Comparison of ENCODE assay signal across 9 cellular contexts in the genomic region with DNA sequence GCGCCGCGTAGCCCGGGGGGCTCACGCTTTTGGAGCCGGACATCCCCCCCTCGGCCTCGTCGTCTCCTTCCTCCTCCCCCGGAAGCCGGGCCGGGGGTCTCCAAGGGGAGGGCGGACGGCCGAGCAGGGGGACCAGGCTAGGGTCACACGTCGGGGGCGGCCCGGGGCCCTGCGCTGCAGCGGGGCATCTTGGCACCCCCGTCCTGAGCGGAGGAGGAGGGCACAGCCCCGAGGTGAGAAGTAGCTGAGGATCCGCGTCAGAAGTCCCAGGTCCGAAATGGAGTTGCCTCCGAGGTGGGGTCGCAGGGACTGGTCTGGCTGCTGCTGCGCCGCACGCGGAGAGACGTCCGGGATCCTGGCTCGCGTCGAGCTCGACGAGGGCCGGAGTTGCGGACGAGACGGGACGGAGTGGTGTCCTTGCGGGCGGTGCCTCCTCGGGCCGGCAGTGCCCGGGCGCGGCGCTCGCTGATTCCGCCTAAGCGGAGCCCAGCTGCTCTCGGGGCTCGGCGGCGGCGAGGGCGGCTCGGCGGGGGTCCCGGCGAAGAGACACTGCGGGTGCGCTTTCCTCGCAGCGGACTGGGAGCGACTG. TPM values are rescaled to one million over a fixed set of nuclear protein-coding genes. Genes with fewer than 3 reads are reported as not detected.
DNase-seq lines count a peak whose midpoint lies in the region; ATAC-seq and TF ChIP-seq lines count a peak whose summit lies in the region.
"Had no signal": no experiment of that assay in that cellular context is flagged by ENCODE, and none has a peak within 500 bp of the region (broad histone marks: within the 10 kb centered on the region; RNA-seq: fewer than 3 reads in every experiment).

TSS of gene ADCY5 (minus strand) at position 588 of the 589 bp plus-strand sequence. CDS start at position 43, 545 bp downstream.

- CTCF ChIA-PET in WTC11 (lab: Charles Lee), result interaction anchor here (0.6 to 4.6 kb wide), 36 partner anchors 9 to 380 kb away, joined by 3 to 56 read pairs (median 4); no protein-coding TSS in a partner anchor

- H3K9me2 ChIP-seq in GM23338 (ENCODE audit: insufficient read depth), result no peaks in the 10 kb centered on the region

- peaks cover 46% of the 10 kb centered on the region for H3K27me3 ChIP-seq in GM23338 (ENCODE audit: insufficient read depth)

- peak within 1 kb of the TSS; percentile 98 for H2AFZ ChIP-seq in GM23338

- H3K27ac Mint-ChIP-seq in GM23338 (no peak within 1 kb of the TSS), WTC11 (no peak within 1 kb of the TSS)

- ATAC-seq in GM23338 (peak; percentile 34), WTC11 (peak; percentile 7), omental fat pad (ENCODE audit: low FRiP score) (peak; percentile 55), GM19452 (IDR thresholded peaks at IDR 0.05; ENCODE audit: unreplicated experiment) (no peak), GM18861 (IDR thresholded peaks at IDR 0.05; ENCODE audit: unreplicated experiment) (no peak), GM18868 (IDR thresholded peaks at IDR 0.05; ENCODE audit: unreplicated experiment) (no peak)

- peak within 1 kb of the TSS; percentile 96 for H3K4me2 ChIP-seq in GM23338

- TF ChIP-seq CTCF in GM23338 (conservative IDR thresholded peaks at IDR 0.05; ENCODE audit: low read depth in 2 of 2) (no peak), WTC11 (IDR thresholded peaks at IDR 0.05) (no peak), omental fat pad (IDR thresholded peaks at IDR 0.05) (no peak)

- H3K79me2 ChIP-seq in GM23338 (replicated peaks; ENCODE audit: insufficient read depth), result no peaks in the 10 kb centered on the region

- no peak within 1 kb of the TSS for H3K27ac ChIP-seq in GM23338 (ENCODE audit: low read depth)

- 0 out of 2 replicates have a peak, but pooled peaks cover 10% of the 10 kb centered on the region for H4K20me1 ChIP-seq in GM23338 (replicated peaks; ENCODE audit: insufficient read depth)

- H3K27me3 Mint-ChIP-seq in GM23338 (ENCODE audit: insufficient read depth, low read depth, poor library complexity), result peaks cover 37% of the 10 kb centered on the region
- peaks cover 48% of the 10 kb centered on the region for H3K27me3 Mint-ChIP-seq in WTC11 (ENCODE audit: low read depth)

- peak; percentile 68 for DNase-seq in GM23338 (ENCODE audit: low spot score)
- peak; percentile 52 for DNase-seq in WTC11 (ENCODE audit: low spot score)
- peak; percentile 16 for DNase-seq in germinal center (ENCODE audit: low spot score)
- DNase-seq in omental fat pad (ENCODE audit: low spot score), result no peak
- no peak for DNase-seq in NK-92 treated with Interleukin-12 subunit alpha and Interleukin-12 subunit beta, amount 100 ng/mL, for 24 hours (lab: John Stamatoyannopoulos, UW)

- peak within 1 kb of the TSS; percentile 69 for H3K4me3 Mint-ChIP-seq in GM23338
- H3K4me3 Mint-ChIP-seq in WTC11, result peak within 1 kb of the TSS; percentile 69

- H3K4me1 Mint-ChIP-seq in GM23338, result peaks cover 30% of the 10 kb centered on the region
- H3K4me1 Mint-ChIP-seq in WTC11, result peaks cover 15% of the 10 kb centered on the region

- H3K9me3 Mint-ChIP-seq in GM23338 (no peaks in the 10 kb centered on the region; the same call in 1 of the 3 replicates), WTC11 (no peaks in the 10 kb centered on the region)

- H3K4me3 ChIP-seq in GM23338, result peak within 1 kb of the TSS; percentile 75

- H3F3A ChIP-seq in GM23338 (replicated peaks; ENCODE audit: low read depth), result no peaks in the 10 kb centered on the region; the same call in 1 of the 2 replicates

- no peaks in the 10 kb centered on the region for H3K36me3 ChIP-seq in GM23338 (ENCODE audit: insufficient read depth)

- H3K36me3 Mint-ChIP-seq in GM23338 (ENCODE audit: low read depth), result peaks cover 3% of the 10 kb centered on the region; the same call in 1 of the 3 replicates
- no peaks in the 10 kb centered on the region for H3K36me3 Mint-ChIP-seq in WTC11

- H3K4me1 ChIP-seq in GM23338 (ENCODE audit: insufficient read depth), result peaks cover 14% of the 10 kb centered on the region; the same call in 1 of the 2 replicates

- POLR2A ChIA-PET in WTC11 (lab: Charles Lee), result no interaction called here

TF ChIP-seq in GM23338, 12 proteins besides CTCF, POLR2A, EP300 and RAD21 (continues in another document):
- no peak for TF ChIP-seq EZH2phosphoT487 (IDR thresholded peaks at IDR 0.05; ENCODE audit: unreplicated experiment)
- peak; percentile 63 for TF ChIP-seq EZH2 (IDR thresholded peaks at IDR 0.05; ENCODE audit: low read depth, unreplicated experiment)
- TF ChIP-seq, protein P1, sequence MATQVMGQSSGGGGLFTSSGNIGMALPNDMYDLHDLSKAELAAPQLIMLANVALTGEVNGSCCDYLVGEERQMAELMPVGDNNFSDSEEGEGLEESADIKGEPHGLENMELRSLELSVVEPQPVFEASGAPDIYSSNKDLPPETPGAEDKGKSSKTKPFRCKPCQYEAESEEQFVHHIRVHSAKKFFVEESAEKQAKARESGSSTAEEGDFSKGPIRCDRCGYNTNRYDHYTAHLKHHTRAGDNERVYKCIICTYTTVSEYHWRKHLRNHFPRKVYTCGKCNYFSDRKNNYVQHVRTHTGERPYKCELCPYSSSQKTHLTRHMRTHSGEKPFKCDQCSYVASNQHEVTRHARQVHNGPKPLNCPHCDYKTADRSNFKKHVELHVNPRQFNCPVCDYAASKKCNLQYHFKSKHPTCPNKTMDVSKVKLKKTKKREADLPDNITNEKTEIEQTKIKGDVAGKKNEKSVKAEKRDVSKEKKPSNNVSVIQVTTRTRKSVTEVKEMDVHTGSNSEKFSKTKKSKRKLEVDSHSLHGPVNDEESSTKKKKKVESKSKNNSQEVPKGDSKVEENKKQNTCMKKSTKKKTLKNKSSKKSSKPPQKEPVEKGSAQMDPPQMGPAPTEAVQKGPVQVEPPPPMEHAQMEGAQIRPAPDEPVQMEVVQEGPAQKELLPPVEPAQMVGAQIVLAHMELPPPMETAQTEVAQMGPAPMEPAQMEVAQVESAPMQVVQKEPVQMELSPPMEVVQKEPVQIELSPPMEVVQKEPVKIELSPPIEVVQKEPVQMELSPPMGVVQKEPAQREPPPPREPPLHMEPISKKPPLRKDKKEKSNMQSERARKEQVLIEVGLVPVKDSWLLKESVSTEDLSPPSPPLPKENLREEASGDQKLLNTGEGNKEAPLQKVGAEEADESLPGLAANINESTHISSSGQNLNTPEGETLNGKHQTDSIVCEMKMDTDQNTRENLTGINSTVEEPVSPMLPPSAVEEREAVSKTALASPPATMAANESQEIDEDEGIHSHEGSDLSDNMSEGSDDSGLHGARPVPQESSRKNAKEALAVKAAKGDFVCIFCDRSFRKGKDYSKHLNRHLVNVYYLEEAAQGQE (IDR thresholded peaks at IDR 0.05; ENCODE audit: unreplicated experiment), result no peak
- TF ChIP-seq JUNB (IDR thresholded peaks at IDR 0.05; ENCODE audit: unreplicated experiment), result no peak
- no peak for TF ChIP-seq CREB1 (CRISPR knock-in tag; IDR thresholded peaks at IDR 0.05; ENCODE audit: low read depth)
- no peak for TF ChIP-seq POLR2AphosphoS5 (IDR thresholded peaks at IDR 0.05; ENCODE audit: low read depth)

TF ChIP-seq in WTC11, 78 proteins besides CTCF, POLR2A, EP300 and RAD21 (continues in another document):
- no peak for TF ChIP-seq EMX1 (CRISPR knock-in tag; IDR thresholded peaks at IDR 0.05)
- TF ChIP-seq MAX (CRISPR knock-in tag; IDR thresholded peaks at IDR 0.05), result peak; percentile 80
- TF ChIP-seq FOXP4 (CRISPR knock-in tag; IDR thresholded peaks at IDR 0.05), result peak; percentile 76
- TF ChIP-seq, protein P2, sequence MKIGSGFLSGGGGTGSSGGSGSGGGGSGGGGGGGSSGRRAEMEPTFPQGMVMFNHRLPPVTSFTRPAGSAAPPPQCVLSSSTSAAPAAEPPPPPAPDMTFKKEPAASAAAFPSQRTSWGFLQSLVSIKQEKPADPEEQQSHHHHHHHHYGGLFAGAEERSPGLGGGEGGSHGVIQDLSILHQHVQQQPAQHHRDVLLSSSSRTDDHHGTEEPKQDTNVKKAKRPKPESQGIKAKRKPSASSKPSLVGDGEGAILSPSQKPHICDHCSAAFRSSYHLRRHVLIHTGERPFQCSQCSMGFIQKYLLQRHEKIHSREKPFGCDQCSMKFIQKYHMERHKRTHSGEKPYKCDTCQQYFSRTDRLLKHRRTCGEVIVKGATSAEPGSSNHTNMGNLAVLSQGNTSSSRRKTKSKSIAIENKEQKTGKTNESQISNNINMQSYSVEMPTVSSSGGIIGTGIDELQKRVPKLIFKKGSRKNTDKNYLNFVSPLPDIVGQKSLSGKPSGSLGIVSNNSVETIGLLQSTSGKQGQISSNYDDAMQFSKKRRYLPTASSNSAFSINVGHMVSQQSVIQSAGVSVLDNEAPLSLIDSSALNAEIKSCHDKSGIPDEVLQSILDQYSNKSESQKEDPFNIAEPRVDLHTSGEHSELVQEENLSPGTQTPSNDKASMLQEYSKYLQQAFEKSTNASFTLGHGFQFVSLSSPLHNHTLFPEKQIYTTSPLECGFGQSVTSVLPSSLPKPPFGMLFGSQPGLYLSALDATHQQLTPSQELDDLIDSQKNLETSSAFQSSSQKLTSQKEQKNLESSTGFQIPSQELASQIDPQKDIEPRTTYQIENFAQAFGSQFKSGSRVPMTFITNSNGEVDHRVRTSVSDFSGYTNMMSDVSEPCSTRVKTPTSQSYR (CRISPR knock-in tag; IDR thresholded peaks at IDR 0.05), result 0 out of 2 replicates have a peak, but pooled peaks have one; percentile 45
- peak; percentile 41; the same call in 1 of the 2 replicates for TF ChIP-seq ZNF232 (CRISPR knock-in tag; IDR thresholded peaks at IDR 0.05)
- 0 out of 2 replicates have a peak, but pooled peaks have one; percentile 19 for TF ChIP-seq ZNF317 (CRISPR knock-in tag; IDR thresholded peaks at IDR 0.05; ENCODE audit: borderline replicate concordance, low read depth)

RNA-seq across cellular contexts. Expression of gene ADCY5, which starts in this region (rescaled TPM):
- total RNA-seq in GM23338 (2014; rRNA removed; shearing (Covaris generic)), result 10.2 and 10.3 TPM in 2 replicates
- 2.4 and 3.5 TPM in 2 replicates for polyA plus RNA-seq in GM23338 (2016; fragmentation: Nextera tagmentation; extraction: Ambion mirVana)
- total RNA-seq in WTC11 (2021) (23.5 to 28.6 TPM (median 26.8 TPM) in 3 replicates), omental fat pad (10 to 100 TPM; 14.0 to 86.8 (median 41.5) TPM)
- total RNA-seq: NCI-H460 had no signal

Comparison
In these comparisons a context has a peak if more than half of its experiments do, and no peak if none do; other contexts are left out.
1. ATAC-seq: peak in GM23338 (single experiment), WTC11 (single experiment) and omental fat pad (single experiment); none in GM19452 (single experiment), GM18861 (single experiment) and GM18868 (single experiment).
2. DNase-seq: peak in GM23338 (single experiment), WTC11 (single experiment) and germinal center (single experiment); none in omental fat pad (single experiment) and NK-92 treated with Interleukin-12 subunit alpha and Interleukin-12 subunit beta, amount 100 ng/mL, for 24 hours (single experiment).